In genomic region chr15:73273181-73274002, GRCh38 we compare ENCODE assay signal across 8 cellular contexts.
DNase-seq lines count a peak whose midpoint lies in the region; ATAC-seq and TF ChIP-seq lines count a peak whose summit lies in the region.

No MANE protein-coding gene starts in this region.

- CTCF ChIA-PET in Caco-2 (lab: Charles Lee), result interaction anchor here (0.6 to 1.9 kb wide), 4 partner anchors 9 to 176 kb away, joined by 3 to 14 read pairs (median 4); no protein-coding TSS in a partner anchor

- H3K4me3 ChIP-seq in Caco-2 (ENCODE audit: low read depth, low read length) (no peak overlapping the region), fibroblast of lung (replicated peaks in 1 of 4; ENCODE audit: control extremely low read depth in 1 of 4, insufficient read depth in 1 of 4, low read depth in 3 of 4, low read length in 4 of 4) (no peak overlapping the region), tibial artery (no peak overlapping the region)

- H3K36me3 Mint-ChIP-seq in Caco-2 (ENCODE audit: insufficient read depth, unreplicated experiment) (no peaks in the 10 kb centered on the region), nephron (ENCODE audit: low read depth) (peaks cover 38% of the 10 kb centered on the region)

- H2AFZ ChIP-seq in fibroblast of lung (ENCODE audit: low read length), result no peak overlapping the region

- no peak overlapping the region for H3K4me2 ChIP-seq in fibroblast of lung (ENCODE audit: extremely low read depth, insufficient read depth, low read length)

- intact Hi-C loops in Caco-2 (cut with micrococcal nuclease; ENCODE audit: unreplicated experiment), result loop anchor here (1.0 kb wide), 1 partner anchor 32 kb away; no protein-coding TSS in a partner anchor
- intact Hi-C loops in tibial artery (cut with DNase I; ENCODE audit: low total_unique reads), result loop anchor here (10.0 kb wide), 1 partner anchor 489 kb away; the partner anchor contains the start of gene ADPGK

- POLR2A ChIA-PET in Caco-2 (lab: Charles Lee), result no interaction called here

- H3K4me3 Mint-ChIP-seq in Caco-2 (ENCODE audit: unreplicated experiment) (no peak overlapping the region), nephron (no peak overlapping the region)

- H3K36me3 ChIP-seq in Caco-2 (ENCODE audit: control insufficient read depth, insufficient read depth, low read length) (no peaks in the 10 kb centered on the region), fibroblast of lung (ENCODE audit: control insufficient read depth, insufficient read depth, low read length) (no peaks in the 10 kb centered on the region), tibial artery (peaks cover 13 to 41% (median 14%) of the 10 kb centered on the region in 3 donors)

- H3K27me3 ChIP-seq in Caco-2 (replicated peaks; ENCODE audit: control insufficient read depth, insufficient read depth, low read length), result no peaks in the 10 kb centered on the region
- H3K27me3 ChIP-seq in fibroblast of lung (ENCODE audit: control insufficient read depth, insufficient read depth, low read length), result no peaks in the 10 kb centered on the region
- no peaks in the 10 kb centered on the region for H3K27me3 ChIP-seq in tibial artery

- no peaks in the 10 kb centered on the region for H3K27me3 Mint-ChIP-seq in Caco-2 (ENCODE audit: insufficient read depth, unreplicated experiment)
- no peaks in the 10 kb centered on the region for H3K27me3 Mint-ChIP-seq in nephron (ENCODE audit: low read depth)

- H3K79me2 ChIP-seq in fibroblast of lung (ENCODE audit: control insufficient read depth, insufficient read depth, low read length), result no peaks in the 10 kb centered on the region

- H3K9me3 Mint-ChIP-seq in Caco-2 (ENCODE audit: unreplicated experiment) (no peaks in the 10 kb centered on the region), nephron (no peaks in the 10 kb centered on the region)

- H3K4me1 Mint-ChIP-seq in Caco-2 (ENCODE audit: low read depth, unreplicated experiment), result no peaks in the 10 kb centered on the region
- H3K4me1 Mint-ChIP-seq in nephron, result peaks cover 17% of the 10 kb centered on the region

- H3K27ac Mint-ChIP-seq in Caco-2 (ENCODE audit: unreplicated experiment) (no peak overlapping the region), nephron (no peak overlapping the region)

- TF ChIP-seq CTCF in Caco-2 (IDR thresholded peaks at IDR 0.05; ENCODE audit: insufficient read depth in 1 of 2, low read depth in 1 of 2, low read length in 1 of 2, severe bottlenecking in 1 of 2, unreplicated experiment in 1 of 2) (peak; percentile 63 to 69), fibroblast of lung (conservative IDR thresholded peaks at IDR 0.05 in 1 of 2, IDR thresholded peaks at IDR 0.05 in 1 of 2; ENCODE audit: low read depth in 1 of 2, low read length in 2 of 2) (peak; percentile 80 to 85), nephron (IDR thresholded peaks at IDR 0.05; ENCODE audit: unreplicated experiment in 3 of 3) (peak; percentile 81 to 84 (median 81)), tibial artery (IDR thresholded peaks at IDR 0.05) (peak; percentile 68 to 70)

- no peak overlapping the region for H3K9ac ChIP-seq in fibroblast of lung (ENCODE audit: insufficient read depth, low read length)

- H3K27ac ChIP-seq in fibroblast of lung (ENCODE audit: insufficient read depth, low read length), result no peak overlapping the region
- no peak overlapping the region for H3K27ac ChIP-seq in tibial artery

- H4K20me1 ChIP-seq in fibroblast of lung (ENCODE audit: control insufficient read depth, extremely low read depth, insufficient read depth, low read length), result no peaks in the 10 kb centered on the region

- H3K4me1 ChIP-seq in Caco-2 (no peaks in the 10 kb centered on the region), fibroblast of lung (ENCODE audit: control insufficient read depth, extremely low read depth, insufficient read depth, low read length) (no peaks in the 10 kb centered on the region), tibial artery (peaks cover 0 to 4% (median 0%) of the 10 kb centered on the region in 4 donors)

- peak; percentile 43 to 54 for DNase-seq in Caco-2
- DNase-seq in NCI-H748 (lab: John Stamatoyannopoulos, UW; ENCODE audit: unreplicated experiment), result peak; percentile 43
- DNase-seq in activated T-cell treated with anti-CD3 and anti-CD28 coated beads for 24 hours (ENCODE audit: low read depth), result peak; percentile 34
- DNase-seq in fibroblast of lung (ENCODE audit: low read depth in 2 of 2), result peak; percentile 51 to 72
- DNase-seq in tibial artery, result peak in 1 of 2 donors; percentile 38

- BruUV-seq in Caco-2 (replicated peaks; lab: Mats Ljungman, UMichigan), result no TSS peak

- H3K9me3 ChIP-seq in Caco-2 (no peaks in the 10 kb centered on the region), fibroblast of lung (ENCODE audit: control insufficient read depth, insufficient read depth, low read depth, low read length) (no peaks in the 10 kb centered on the region), tibial artery (no peaks in the 10 kb centered on the region)

- ATAC-seq in HG02973 (IDR thresholded peaks at IDR 0.05; ENCODE audit: unreplicated experiment), result peak; percentile 53
- no peak for ATAC-seq in GM18870 (IDR thresholded peaks at IDR 0.05; ENCODE audit: unreplicated experiment)
